In genomic region chr5:135724475-135725065, GRCh38 we compare ENCODE assay signal across 16 cellular contexts.
DNase-seq lines count a peak whose midpoint lies in the region; FAIRE-seq and TF ChIP-seq lines count a peak whose summit lies in the region.
"Had no signal": no experiment of that assay in that cellular context is flagged by ENCODE, and none has a peak within 500 bp of the region (broad histone marks: within the 10 kb centered on the region; RNA-seq: fewer than 3 reads in every experiment).

No MANE protein-coding gene starts in this region.

- H3K4me1 ChIP-seq in adipocyte (ENCODE audit: control insufficient read depth, insufficient read depth, low read length) (peaks cover 30% of the 10 kb centered on the region), liver (ENCODE audit: control insufficient read depth in 4 of 4, insufficient read depth in 4 of 4, low read length in 3 of 4) (no peaks in the 10 kb centered on the region), small intestine (ENCODE audit: control insufficient read depth in 2 of 2, insufficient read depth in 1 of 2, low read depth in 1 of 2, low read length in 1 of 2) (no peaks in the 10 kb centered on the region)

- no peak for TF ChIP-seq CTCF in liver (IDR thresholded peaks at IDR 0.05; ENCODE audit: low read depth, low read length, missing input control)

- H3K9ac ChIP-seq in adipocyte (ENCODE audit: low read length), result peak overlapping the region; percentile 36
- no peak overlapping the region for H3K9ac ChIP-seq in liver (ENCODE audit: low read depth in 1 of 2, low read length in 2 of 2)

- DNase-seq in MV-4-11 (lab: John Stamatoyannopoulos, UW), result peak; percentile 84
- no peak for DNase-seq in adipocyte (ENCODE audit: low read depth)
- peak; percentile 33 for DNase-seq in small intestine
- no peak for DNase-seq in NCI-H345 treated with DMSO at 0.1 percent for 48 hours (lab: John Stamatoyannopoulos, UW; ENCODE audit: unreplicated experiment)
- no peak for DNase-seq in NCI-H82 treated with DMSO at 0.1 percent for 48 hours (lab: John Stamatoyannopoulos, UW; ENCODE audit: unreplicated experiment)
- DNase-seq in middle frontal gyrus (ENCODE audit: extremely low spot score, low spot score), result no peak
- DNase-seq: COR-L47, Karpas-422, MG63, NCI-H1417, NCI-H1930, NCI-H2171, NCI-H446 treated with DMSO at 0.1 percent for 48 hours had no signal

- peak overlapping the region; percentile 19 for H3K4me3 ChIP-seq in adipocyte (ENCODE audit: low read length)
- no peak overlapping the region for H3K4me3 ChIP-seq in liver (ENCODE audit: low read depth in 1 of 3, low read length in 3 of 3)
- H3K4me3 ChIP-seq in small intestine (ENCODE audit: low read depth in 1 of 2, low read length in 2 of 2), result no peak overlapping the region
- H3K4me3 ChIP-seq: MG63, SK-N-MC had no signal

- 54% methylated on average over 3 of the region's 3 CpGs for WGBS in liver
- WGBS in small intestine, 3 donors, result 38 to 61% (median 55%) methylated on average over 3 of the region's 3 CpGs

- H3K27ac ChIP-seq in liver (ENCODE audit: low read depth in 1 of 2, low read length in 2 of 2) (no peak overlapping the region), small intestine (ENCODE audit: low read depth in 1 of 2, low read length in 1 of 2) (peak overlapping the region in 1 of 2 donors; percentile 19)
- H3K27ac ChIP-seq: SK-N-MC had no signal

- H3K27me3 ChIP-seq in adipocyte (replicated peaks; ENCODE audit: control insufficient read depth, insufficient read depth, low read length) (no peaks in the 10 kb centered on the region), liver (ENCODE audit: control insufficient read depth in 4 of 4, insufficient read depth in 4 of 4, low read length in 3 of 4) (no peaks in the 10 kb centered on the region), small intestine (ENCODE audit: control insufficient read depth in 2 of 2, insufficient read depth in 2 of 2, low read length in 2 of 2) (no peaks in the 10 kb centered on the region)
- H3K27me3 ChIP-seq: MG63 had no signal

- H3K36me3 ChIP-seq in adipocyte (ENCODE audit: control insufficient read depth, insufficient read depth, low read length, severe bottlenecking) (no peaks in the 10 kb centered on the region), liver (ENCODE audit: control insufficient read depth in 4 of 4, insufficient read depth in 3 of 4, low read depth in 1 of 4, low read length in 3 of 4) (no peaks in the 10 kb centered on the region), small intestine (ENCODE audit: control insufficient read depth in 2 of 2, insufficient read depth in 2 of 2, low read length in 2 of 2) (no peaks in the 10 kb centered on the region)
- H3K36me3 ChIP-seq: MG63 had no signal

- FAIRE-seq in small intestine (lab: Jason Lieb, UNC), result no peak
- FAIRE-seq: GM12892 had no signal

- H3K9me3 ChIP-seq in adipocyte (ENCODE audit: control insufficient read depth, low read length) (no peaks in the 10 kb centered on the region), liver (ENCODE audit: control insufficient read depth in 4 of 4, low read length in 3 of 4) (no peaks in the 10 kb centered on the region), small intestine (ENCODE audit: control insufficient read depth, low read depth) (no peaks in the 10 kb centered on the region)
- H3K9me3 ChIP-seq: MG63 had no signal

- TF ChIP-seq RAD21 in liver (IDR thresholded peaks at IDR 0.05), result no peak

TF ChIP-seq in liver, 16 proteins besides CTCF, POLR2A, EP300 and RAD21:
- TF ChIP-seq HNF4A (conservative IDR thresholded peaks at IDR 0.05) (peak in 1 of 2 donors; percentile 16), MAX (IDR thresholded peaks at IDR 0.05) (no peak), FOXA1 (IDR thresholded peaks at IDR 0.05) (no peak), NR2F2 (IDR thresholded peaks at IDR 0.05) (peak; percentile 95), EGR1 (IDR thresholded peaks at IDR 0.05; ENCODE audit: low read depth in 2 of 2) (no peak), JUND (IDR thresholded peaks at IDR 0.05) (no peak), ATF3 (IDR thresholded peaks at IDR 0.05) (no peak), REST (IDR thresholded peaks at IDR 0.05) (no peak), RXRA (IDR thresholded peaks at IDR 0.05) (peak; percentile 32 to 50), GABPA (IDR thresholded peaks at IDR 0.05 in 1 of 2, conservative IDR thresholded peaks at IDR 0.05 in 1 of 2) (no peak), TAF1 (conservative IDR thresholded peaks at IDR 0.05) (no peak), FOXA2 (IDR thresholded peaks at IDR 0.05) (no peak), HNF4G (IDR thresholded peaks at IDR 0.05) (no peak), ZBTB33 (IDR thresholded peaks at IDR 0.05) (no peak)

Comparison
In these comparisons a context has a peak if more than half of its experiments do, and no peak if none do; other contexts are left out.
1. DNase-seq: peak in MV-4-11 (single experiment) and small intestine (single experiment); none in adipocyte (single experiment), NCI-H345 treated with DMSO at 0.1 percent for 48 hours (single experiment), NCI-H82 treated with DMSO at 0.1 percent for 48 hours (single experiment) and middle frontal gyrus (single experiment).